1 cellular context compared by ENCODE assay signal in genomic region chr4:165502919-165503907, GRCh38.
TF ChIP-seq lines count a peak whose summit lies in the region.

No MANE protein-coding gene starts in this region.

TF ChIP-seq in HepG2, 621 proteins besides CTCF, POLR2A, EP300 and RAD21 (continued from another document and continues in another):
- no peak for TF ChIP-seq ZNF615 (CRISPR knock-in tag; IDR thresholded peaks at IDR 0.05; ENCODE audit: borderline replicate concordance)
- TF ChIP-seq ZBTB42 (CRISPR knock-in tag; IDR thresholded peaks at IDR 0.05): no peak
- no peak for TF ChIP-seq USF2 (IDR thresholded peaks at IDR 0.05; ENCODE audit: low read depth, low read length)
- no peak for TF ChIP-seq USF2 (CRISPR knock-in tag; IDR thresholded peaks at IDR 0.05; ENCODE audit: borderline replicate concordance)
- TF ChIP-seq PATZ1 (CRISPR knock-in tag; IDR thresholded peaks at IDR 0.05): no peak
- no peak for TF ChIP-seq ZSCAN29 (CRISPR knock-in tag; conservative IDR thresholded peaks at IDR 0.05)
- TF ChIP-seq ZSCAN9 (CRISPR knock-in tag; IDR thresholded peaks at IDR 0.05; ENCODE audit: borderline replicate concordance): no peak
- TF ChIP-seq HOMEZ (CRISPR knock-in tag; IDR thresholded peaks at IDR 0.05; ENCODE audit: low read depth): peak; percentile 65
- peak; percentile 28; the same call in 1 of the 2 replicates for TF ChIP-seq KAT8 (CRISPR knock-in tag; IDR thresholded peaks at IDR 0.05)
- peak; percentile 50; the same call in 1 of the 2 replicates for TF ChIP-seq ATF2 (CRISPR knock-in tag; IDR thresholded peaks at IDR 0.05)
- 0 out of 2 replicates have a peak, but pooled peaks have one; percentile 19 for TF ChIP-seq DRAP1 (CRISPR knock-in tag; IDR thresholded peaks at IDR 0.05)
- no peak for TF ChIP-seq ZNF883 (CRISPR knock-in tag; IDR thresholded peaks at IDR 0.05; ENCODE audit: not compliant biosample characterization)
- TF ChIP-seq FOXK2 (IDR thresholded peaks at IDR 0.05): 0 out of 2 replicates have a peak, but pooled peaks have one; percentile 34
- TF ChIP-seq THRA (CRISPR knock-in tag; IDR thresholded peaks at IDR 0.05; ENCODE audit: borderline replicate concordance): 0 out of 2 replicates have a peak, but pooled peaks have one; percentile 9
- TF ChIP-seq ZNF33B (CRISPR knock-in tag; IDR thresholded peaks at IDR 0.05): no peak
- TF ChIP-seq FOXM1 (CRISPR knock-in tag; IDR thresholded peaks at IDR 0.05): no peak
- no peak for TF ChIP-seq ATM (IDR thresholded peaks at IDR 0.05; ENCODE audit: borderline replicate concordance)
- TF ChIP-seq CEBPB (IDR thresholded peaks at IDR 0.05; ENCODE audit: borderline replicate concordance, low read depth, low read length): peak; percentile 85
- TF ChIP-seq ZSCAN30 (CRISPR knock-in tag; IDR thresholded peaks at IDR 0.05): no peak
- TF ChIP-seq ZFP90 (CRISPR knock-in tag; IDR thresholded peaks at IDR 0.05; ENCODE audit: borderline replicate concordance): no peak
- TF ChIP-seq NR2C2 (CRISPR knock-in tag; IDR thresholded peaks at IDR 0.05; ENCODE audit: borderline replicate concordance): peak; percentile 12; the same call in 1 of the 2 replicates
- no peak for TF ChIP-seq ZNF724P (CRISPR knock-in tag; IDR thresholded peaks at IDR 0.05; ENCODE audit: borderline replicate concordance)
- TF ChIP-seq NFKBIZ (CRISPR knock-in tag; IDR thresholded peaks at IDR 0.05): no peak
- TF ChIP-seq ZNF432 (CRISPR knock-in tag; IDR thresholded peaks at IDR 0.05; ENCODE audit: borderline replicate concordance): no peak
- TF ChIP-seq MAZ (IDR thresholded peaks at IDR 0.05; ENCODE audit: borderline replicate concordance, low read depth, low read length): no peak
- no peak for TF ChIP-seq MAZ (CRISPR knock-in tag; IDR thresholded peaks at IDR 0.05; ENCODE audit: low read depth)
- TF ChIP-seq DZIP1 (CRISPR knock-in tag; IDR thresholded peaks at IDR 0.05): no peak
- TF ChIP-seq ZNF124 (CRISPR knock-in tag; IDR thresholded peaks at IDR 0.05): 0 out of 2 replicates have a peak, but pooled peaks have one; percentile 33
- TF ChIP-seq SOX5 (CRISPR knock-in tag; IDR thresholded peaks at IDR 0.05; ENCODE audit: borderline replicate concordance): peak; percentile 52; the same call in 1 of the 2 replicates
- no peak for TF ChIP-seq KAT2B (IDR thresholded peaks at IDR 0.05; ENCODE audit: borderline replicate concordance, low read depth, low read length)
- TF ChIP-seq ZBTB8A (CRISPR knock-in tag; IDR thresholded peaks at IDR 0.05; ENCODE audit: borderline replicate concordance, low read depth): no peak
- no peak for TF ChIP-seq ZNF484 (CRISPR knock-in tag; IDR thresholded peaks at IDR 0.05; ENCODE audit: borderline replicate concordance, low read depth)
- no peak for TF ChIP-seq ZNF790 (CRISPR knock-in tag; IDR thresholded peaks at IDR 0.05; ENCODE audit: borderline replicate concordance)
- 0 out of 2 replicates have a peak, but pooled peaks have one; percentile 42 for TF ChIP-seq ZNF580 (CRISPR knock-in tag; IDR thresholded peaks at IDR 0.05; ENCODE audit: borderline replicate concordance, low read depth)
- TF ChIP-seq TOE1 (CRISPR knock-in tag; IDR thresholded peaks at IDR 0.05): no peak
- TF ChIP-seq HNRNPL (IDR thresholded peaks at IDR 0.05; ENCODE audit: low read depth, low read length): no peak
- TF ChIP-seq UBTF (CRISPR knock-in tag; IDR thresholded peaks at IDR 0.05): no peak
- no peak for TF ChIP-seq GATAD1 (CRISPR knock-in tag; IDR thresholded peaks at IDR 0.05)
- TF ChIP-seq MAFK (conservative IDR thresholded peaks at IDR 0.05 in 1 of 2, IDR thresholded peaks at IDR 0.05 in 1 of 2; ENCODE audit: low read length in 2 of 2): peak in 1 of 2 experiments; percentile 30; a peak in 1 of 4 replicates
- no peak for TF ChIP-seq YY1 (IDR thresholded peaks at IDR 0.05; ENCODE audit: insufficient read depth, insufficient replicate concordance, low read depth, low read length)
- TF ChIP-seq CEBPZ (IDR thresholded peaks at IDR 0.05; ENCODE audit: low read length): no peak
- TF ChIP-seq RFX1 (IDR thresholded peaks at IDR 0.05): no peak
- no peak for TF ChIP-seq ZNF589 (CRISPR knock-in tag; conservative IDR thresholded peaks at IDR 0.05)
- no peak for TF ChIP-seq PREB (CRISPR knock-in tag; IDR thresholded peaks at IDR 0.05)
